Comparison of ENCODE assay signal across 8 cellular contexts in the genomic region with DNA sequence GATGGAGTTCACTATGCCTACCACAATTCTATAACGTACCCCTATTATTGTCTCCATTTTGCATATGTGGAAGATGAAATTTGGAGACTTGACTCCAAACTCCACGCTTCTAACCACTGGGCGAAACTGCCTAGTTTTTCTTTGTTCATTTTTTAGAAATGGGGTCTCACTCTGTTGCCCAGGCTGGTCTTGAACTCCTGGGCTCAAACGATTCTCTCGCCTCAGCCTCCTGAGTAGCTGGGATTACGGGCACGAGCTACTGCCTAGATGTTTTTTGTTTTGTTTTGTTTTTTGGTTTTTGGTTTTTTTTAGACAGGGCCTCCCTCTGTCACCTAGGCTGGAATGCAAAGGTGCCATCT. TPM values are rescaled to one million over a fixed set of nuclear protein-coding genes. Genes with fewer than 3 reads are reported as not detected.
A peak's percentile ranks its signal among the peaks of the same experiment; 100 is the strongest.
DNase-seq lines count a peak whose midpoint lies in the region; ATAC-seq, FAIRE-seq and TF ChIP-seq lines count a peak whose summit lies in the region.

No MANE protein-coding gene starts in this region.

- H4K20me1 ChIP-seq in endothelial cell of umbilical vein (replicated peaks; ENCODE audit: control insufficient read depth, extremely low read depth, insufficient read depth, low read length), result peaks cover 6% of the 10 kb centered on the region

- H3K9ac ChIP-seq in endothelial cell of umbilical vein (replicated peaks; ENCODE audit: extremely low read depth, insufficient read depth, low read length), result peak overlapping the region; percentile 95

- ATAC-seq in GM19035 (IDR thresholded peaks at IDR 0.05; ENCODE audit: unreplicated experiment), result peak; percentile 3
- no peak for ATAC-seq in gastrocnemius medialis
- no peak for ATAC-seq in GM18858 (IDR thresholded peaks at IDR 0.05; ENCODE audit: unreplicated experiment)

- POLR2A ChIA-PET in endothelial cell of umbilical vein (lab: Charles Lee), result interaction anchor here (1.3 to 1.7 kb wide), 2 partner anchors 9 to 32 kb away, joined by 6 to 7 read pairs; no protein-coding TSS in a partner anchor

- H3K79me2 ChIP-seq in endothelial cell of umbilical vein (ENCODE audit: control insufficient read depth, insufficient read depth, low read length), result peaks cover 44% of the 10 kb centered on the region

- H3K36me3 ChIP-seq in endothelial cell of umbilical vein (ENCODE audit: control insufficient read depth in 2 of 2, extremely low read depth in 1 of 2, insufficient read depth in 2 of 2, low read length in 2 of 2) (peaks cover 17 to 20% of the 10 kb centered on the region in 2 experiments), gastrocnemius medialis (peaks cover 0 to 26% of the 10 kb centered on the region in 2 donors)

- CTCF ChIA-PET in endothelial cell of umbilical vein (lab: Charles Lee), result interaction anchor here (0.8 to 3.5 kb wide), 24 partner anchors 9 to 178 kb away, joined by 3 to 19 read pairs (median 4); partner anchors contain the start of genes CAND2 and RAF1

- H3K27ac ChIP-seq in endothelial cell of umbilical vein (ENCODE audit: insufficient read depth, low read depth, low read length) (peak overlapping the region; percentile 95), gastrocnemius medialis (peak overlapping the region; percentile 91 to 94 (median 92))

- dilution Hi-C loops in endothelial cell of umbilical vein (cut with MboI; ENCODE audit: extremely low pct_ligation_motif_present, low sequenced_read_pairs), result no loop called here

- peak overlapping the region; percentile 29 for H3K4me3 ChIP-seq in NB4 (ENCODE audit: low read depth, low read length)
- peak overlapping the region in 1 of 3 experiments; percentile 98 for H3K4me3 ChIP-seq in endothelial cell of umbilical vein (replicated peaks in 1 of 3; ENCODE audit: insufficient read depth in 1 of 3, low read depth in 1 of 3, low read length in 3 of 3)
- H3K4me3 ChIP-seq in gastrocnemius medialis, result peak overlapping the region; percentile 81 to 97 (median 93)

- H3K9me3 ChIP-seq in endothelial cell of umbilical vein (replicated peaks; ENCODE audit: control insufficient read depth, insufficient read depth, low read length) (no peaks in the 10 kb centered on the region), gastrocnemius medialis (no peaks in the 10 kb centered on the region)

- peak overlapping the region; percentile 84 for H2AFZ ChIP-seq in endothelial cell of umbilical vein (ENCODE audit: low read depth, low read length)

- peak overlapping the region; percentile 78 for H3K4me2 ChIP-seq in endothelial cell of umbilical vein (ENCODE audit: insufficient read depth, low read length)

- no peaks in the 10 kb centered on the region for H3K9me1 ChIP-seq in endothelial cell of umbilical vein (replicated peaks; ENCODE audit: control insufficient read depth, extremely low read depth, insufficient read depth, low read length)

- H3K27me3 ChIP-seq in endothelial cell of umbilical vein (ENCODE audit: control insufficient read depth in 2 of 2, insufficient read depth in 2 of 2, low read length in 2 of 2), result no peaks in the 10 kb centered on the region
- H3K27me3 ChIP-seq in gastrocnemius medialis, result no peaks in the 10 kb centered on the region

- peaks cover 26% of the 10 kb centered on the region for H3K4me1 ChIP-seq in endothelial cell of umbilical vein (ENCODE audit: control insufficient read depth, extremely low read depth, insufficient read depth, low read length)
- peaks cover 40 to 47% of the 10 kb centered on the region in 2 donors for H3K4me1 ChIP-seq in gastrocnemius medialis

- in situ Hi-C loops in gastrocnemius medialis (cut with MboI; ENCODE audit: low sequenced_read_pairs in 4 of 4), result no loop called here

- FAIRE-seq in endothelial cell of umbilical vein (lab: Jason Lieb, UNC), result no peak

- TF ChIP-seq POLR2A in NB4 (IDR thresholded peaks at IDR 0.05; ENCODE audit: extremely low read depth, insufficient read length) (no peak), endothelial cell of umbilical vein (IDR thresholded peaks at IDR 0.05; ENCODE audit: low read depth, low read length) (no peak), gastrocnemius medialis (IDR thresholded peaks at IDR 0.05) (no peak)

- intact Hi-C loops in endothelial cell of umbilical vein (cut with micrococcal nuclease) (loop anchor here (1.0 to 5.0 kb wide), 5 partner anchors 32 to 285 kb away; partner anchors contain the start of genes MKRN2 and RAF1), gastrocnemius medialis (cut with DNase I; ENCODE audit: low total_unique reads) (loop anchor here (1.0 to 5.0 kb wide), 3 partner anchors 31 to 135 kb away; no protein-coding TSS in a partner anchor)

- no peak for TF ChIP-seq CTCF in NB4 (IDR thresholded peaks at IDR 0.05; ENCODE audit: low read depth, low read length)
- TF ChIP-seq CTCF in endothelial cell of umbilical vein (IDR thresholded peaks at IDR 0.05; ENCODE audit: extremely low read depth in 1 of 2, insufficient read depth in 1 of 2, low read depth in 1 of 2, low read length in 2 of 2), result no peak
- no peak for TF ChIP-seq CTCF in gastrocnemius medialis (IDR thresholded peaks at IDR 0.05 in 4 of 5, conservative IDR thresholded peaks at IDR 0.05 in 1 of 5)

- DNase-seq in NB4 (ENCODE audit: low read depth), result no peak
- DNase-seq in endothelial cell of umbilical vein (ENCODE audit: low read depth, low spot score), result no peak
- DNase-seq in gastrocnemius medialis, result no peak
- DNase-seq in DMS79 (lab: John Stamatoyannopoulos, UW), result no peak
- no peak for DNase-seq in MV-4-11 (lab: John Stamatoyannopoulos, UW)
- no peak for DNase-seq in HCEC 1CT

- no TSS peak for BruUV-seq in endothelial cell of umbilical vein (replicated peaks; lab: Mats Ljungman, UMichigan)

TF ChIP-seq in endothelial cell of umbilical vein, 7 proteins besides CTCF, POLR2A, EP300 and RAD21:
- no peak for TF ChIP-seq FOS (IDR thresholded peaks at IDR 0.05; ENCODE audit: borderline replicate concordance, insufficient read depth, low read length)
- TF ChIP-seq JUN (IDR thresholded peaks at IDR 0.05; ENCODE audit: borderline replicate concordance, insufficient read depth, insufficient read length, low read depth), result no peak
- TF ChIP-seq EZH2 (IDR thresholded peaks at IDR 0.05; ENCODE audit: borderline replicate concordance, low read depth, low read length, severe bottlenecking), result no peak
- no peak for TF ChIP-seq GATA2 (IDR thresholded peaks at IDR 0.05; ENCODE audit: insufficient read depth, insufficient read length, low read depth, low read length)
- TF ChIP-seq MYC (IDR thresholded peaks at IDR 0.05; ENCODE audit: low read depth, low read length), result no peak
- no peak for TF ChIP-seq POLR2AphosphoS5 (IDR thresholded peaks at IDR 0.05; ENCODE audit: insufficient read depth, low read depth, low read length)
- TF ChIP-seq, protein P1, sequence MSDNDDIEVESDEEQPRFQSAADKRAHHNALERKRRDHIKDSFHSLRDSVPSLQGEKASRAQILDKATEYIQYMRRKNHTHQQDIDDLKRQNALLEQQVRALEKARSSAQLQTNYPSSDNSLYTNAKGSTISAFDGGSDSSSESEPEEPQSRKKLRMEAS (IDR thresholded peaks at IDR 0.05; ENCODE audit: insufficient read depth, insufficient read length), result no peak
TF ChIP-seq in endothelial cell of umbilical vein: peak in this region for 0.

RNA-seq across cellular contexts. Expression of gene RPL32, which starts 0.6 kb away (rescaled TPM):
- 1,569 and 1,588 TPM in 2 replicates for total RNA-seq in endothelial cell of umbilical vein
- 1,075 and 1,147 TPM in 2 replicates for polyA plus RNA-seq in endothelial cell of umbilical vein
- 2,635 and 2,809 TPM in 2 replicates for polyA plus RNA-seq in endothelial cell of umbilical vein (2011; cell fraction: cytosol; rRNA removed)
- 625 and 809 TPM in 2 replicates for polyA plus RNA-seq in endothelial cell of umbilical vein (2011; cell fraction: nucleus; rRNA removed)
- 2,664 and 2,727 TPM in 2 replicates for polyA plus RNA-seq in endothelial cell of umbilical vein (2012)
- 900 and 946 TPM in 2 replicates for polyA minus RNA-seq in endothelial cell of umbilical vein
- 1,391 TPM for polyA minus RNA-seq in endothelial cell of umbilical vein (2011; cell fraction: cytosol; rRNA and poly(A)+ RNA removed)
- polyA minus RNA-seq in endothelial cell of umbilical vein (2011; cell fraction: nucleus; rRNA and poly(A)+ RNA removed), result 141 and 162 TPM in 2 replicates
- 1,000 to 10,000 TPM in 2 of 4 donors, 100 to 1,000 TPM in 2; 765 to 1,204 (median 990) TPM for total RNA-seq in gastrocnemius medialis

RNA-seq across cellular contexts. Expression of gene CAND2, which starts 45.5 kb away (rescaled TPM):
- total RNA-seq in endothelial cell of umbilical vein (11.0 and 12.4 TPM in 2 replicates), gastrocnemius medialis (100 to 1,000 TPM; 133 to 308 (median 181) TPM)
- polyA plus RNA-seq in endothelial cell of umbilical vein, result 7.1 and 8.6 TPM in 2 replicates
- polyA plus RNA-seq in endothelial cell of umbilical vein (2011; cell fraction: cytosol; rRNA removed), result 5.2 and 6.7 TPM in 2 replicates
- 10.1 and 14.5 TPM in 2 replicates for polyA plus RNA-seq in endothelial cell of umbilical vein (2011; cell fraction: nucleus; rRNA removed)
- polyA plus RNA-seq in endothelial cell of umbilical vein (2012), result 1.7 and 2.8 TPM in 2 replicates
- 14.8 and 16.5 TPM in 2 replicates for polyA minus RNA-seq in endothelial cell of umbilical vein
- not detected for polyA minus RNA-seq in endothelial cell of umbilical vein (2011; cell fraction: cytosol; rRNA and poly(A)+ RNA removed)
- 7.8 and 9.7 TPM in 2 replicates for polyA minus RNA-seq in endothelial cell of umbilical vein (2011; cell fraction: nucleus; rRNA and poly(A)+ RNA removed)

Comparison
In these comparisons a context has a peak if more than half of its experiments do, and no peak if none do; other contexts are left out.
1. RNA of gene CAND2, which starts 45.5 kb away (total RNA-seq): 133 to 308 TPM in gastrocnemius medialis; 11.0 to 12.4 TPM in endothelial cell of umbilical vein; every median in the first group is over 10 times any median in the second.